ENCODE assay signal across 15 cellular contexts in genomic region chr19:2759392-2759791, GRCh38. TPM values are rescaled to one million over a fixed set of nuclear protein-coding genes. Genes with fewer than 3 reads are reported as not detected.
DNase-seq lines count a peak whose midpoint lies in the region; ATAC-seq and TF ChIP-seq lines count a peak whose summit lies in the region.
"Had no signal": no experiment of that assay in that cellular context is flagged by ENCODE, and none has a peak within 500 bp of the region (broad histone marks: within the 10 kb centered on the region; RNA-seq: fewer than 3 reads in every experiment).

No MANE protein-coding gene starts in this region.

- no peak overlapping the region for H3K27ac Mint-ChIP-seq in activated CD8-positive, alpha-beta T cell treated with anti-CD3 and anti-CD28 coated beads for 36 hours
- no peak overlapping the region for H3K27ac Mint-ChIP-seq in activated CD8-positive, alpha-beta T cell treated with anti-CD3 and anti-CD28 coated beads, Interleukin-2, amount 10 ng/mL, durations not matched to agents 7 days and 5 days
- H3K27ac Mint-ChIP-seq in activated B cell treated with CpG ODN at 0.5 μM for 24 hours = peak overlapping the region; percentile 9
- peak overlapping the region in 1 of 2 donors; percentile 49 for H3K27ac Mint-ChIP-seq in effector memory CD8-positive, alpha-beta T cell
- H3K27ac Mint-ChIP-seq: B cell had no signal

- TF ChIP-seq EP300 in sigmoid colon (IDR thresholded peaks at IDR 0.05) = no peak

- POLR2A ChIA-PET in activated CD8-positive, alpha-beta T cell treated with anti-CD3 and anti-CD28 coated beads for 36 hours (lab: Charles Lee) = interaction anchor here (0.9 kb wide), 1 partner anchor 24 kb away, joined by 3 read pairs; the partner anchor contains the start of gene SGTA
- POLR2A ChIA-PET in activated CD8-positive, alpha-beta T cell treated with anti-CD3 and anti-CD28 coated beads, Interleukin-2, amount 10 ng/mL, durations not matched to agents 7 days and 5 days (lab: Charles Lee) = interaction anchor here (0.9 kb wide), 1 partner anchor 18 kb away, joined by 3 read pairs; no protein-coding TSS in a partner anchor
- POLR2A ChIA-PET in activated B cell treated with CpG ODN at 0.5 μM for 24 hours (lab: Charles Lee) = no interaction called here

- H3K9me3 Mint-ChIP-seq in activated CD8-positive, alpha-beta T cell treated with anti-CD3 and anti-CD28 coated beads for 36 hours = no peaks in the 10 kb centered on the region
- H3K9me3 Mint-ChIP-seq in activated CD8-positive, alpha-beta T cell treated with anti-CD3 and anti-CD28 coated beads, Interleukin-2, amount 10 ng/mL, durations not matched to agents 7 days and 5 days (ENCODE audit: insufficient read depth) = no peaks in the 10 kb centered on the region
- H3K9me3 Mint-ChIP-seq in activated B cell treated with CpG ODN at 0.5 μM for 24 hours = no peaks in the 10 kb centered on the region
- no peaks in the 10 kb centered on the region for H3K9me3 Mint-ChIP-seq in effector memory CD8-positive, alpha-beta T cell

- no peak for ATAC-seq in activated CD8-positive, alpha-beta T cell treated with anti-CD3 and anti-CD28 coated beads for 36 hours
- ATAC-seq in activated CD8-positive, alpha-beta T cell treated with anti-CD3 and anti-CD28 coated beads, Interleukin-2, amount 10 ng/mL, durations not matched to agents 7 days and 5 days = no peak
- ATAC-seq in activated B cell treated with CpG ODN at 0.5 μM for 24 hours (ENCODE audit: low read depth) (no peak), HG02981 (IDR thresholded peaks at IDR 0.05; ENCODE audit: unreplicated experiment) (no peak)
- peak; percentile 29 for ATAC-seq in effector memory CD8-positive, alpha-beta T cell (replicated peaks)
- ATAC-seq: GM12878 had no signal

- CTCF ChIA-PET in activated CD8-positive, alpha-beta T cell treated with anti-CD3 and anti-CD28 coated beads for 36 hours (lab: Charles Lee) = interaction anchor here (1.0 to 3.4 kb wide), 2 partner anchors 10 to 111 kb away, joined by 5 to 10 read pairs; no protein-coding TSS in a partner anchor
- CTCF ChIA-PET in activated CD8-positive, alpha-beta T cell treated with anti-CD3 and anti-CD28 coated beads, Interleukin-2, amount 10 ng/mL, durations not matched to agents 7 days and 5 days (lab: Charles Lee) = interaction anchor here (0.7 to 1.2 kb wide), 3 partner anchors 10 to 905 kb away, joined by 3 to 4 read pairs (median 3); no protein-coding TSS in a partner anchor
- CTCF ChIA-PET in activated B cell treated with CpG ODN at 0.5 μM for 24 hours (lab: Charles Lee) = no interaction called here

- H3K27ac ChIP-seq in sigmoid colon = no peak overlapping the region
- H3K27ac ChIP-seq: GM23248 had no signal

- no peaks in the 10 kb centered on the region for H3K27me3 ChIP-seq in sigmoid colon

- H3K27me3 Mint-ChIP-seq in activated CD8-positive, alpha-beta T cell treated with anti-CD3 and anti-CD28 coated beads for 36 hours = no peaks in the 10 kb centered on the region
- H3K27me3 Mint-ChIP-seq in activated CD8-positive, alpha-beta T cell treated with anti-CD3 and anti-CD28 coated beads, Interleukin-2, amount 10 ng/mL, durations not matched to agents 7 days and 5 days (ENCODE audit: low read depth) = no peaks in the 10 kb centered on the region
- H3K27me3 Mint-ChIP-seq in activated B cell treated with CpG ODN at 0.5 μM for 24 hours = no peaks in the 10 kb centered on the region
- H3K27me3 Mint-ChIP-seq in effector memory CD8-positive, alpha-beta T cell = no peaks in the 10 kb centered on the region
- H3K27me3 Mint-ChIP-seq: B cell had no signal

- intact Hi-C loops in activated CD8-positive, alpha-beta T cell treated with anti-CD3 and anti-CD28 coated beads for 36 hours (cut with micrococcal nuclease) = no loop called here
- intact Hi-C loops in activated B cell treated with CpG ODN at 0.5 μM for 24 hours (cut with micrococcal nuclease) (no loop called here), sigmoid colon (cut with DNase I) (no loop called here)

- no peak overlapping the region for H3K4me3 Mint-ChIP-seq in activated CD8-positive, alpha-beta T cell treated with anti-CD3 and anti-CD28 coated beads for 36 hours
- H3K4me3 Mint-ChIP-seq in activated CD8-positive, alpha-beta T cell treated with anti-CD3 and anti-CD28 coated beads, Interleukin-2, amount 10 ng/mL, durations not matched to agents 7 days and 5 days = no peak overlapping the region
- H3K4me3 Mint-ChIP-seq in activated B cell treated with CpG ODN at 0.5 μM for 24 hours = no peak overlapping the region
- no peak overlapping the region for H3K4me3 Mint-ChIP-seq in effector memory CD8-positive, alpha-beta T cell
- H3K4me3 Mint-ChIP-seq: B cell, CD14-positive monocyte had no signal

- DNase-seq in activated CD8-positive, alpha-beta T cell treated with anti-CD3 and anti-CD28 coated beads for 36 hours = peak; percentile 23
- DNase-seq in activated CD8-positive, alpha-beta T cell treated with anti-CD3 and anti-CD28 coated beads, Interleukin-2, amount 10 ng/mL, durations not matched to agents 7 days and 5 days = no peak
- peak; percentile 44 for DNase-seq in CD1c-positive myeloid dendritic cell (ENCODE audit: extremely low spot score)
- DNase-seq in activated B cell treated with CpG ODN at 0.5 μM for 24 hours = no peak
- DNase-seq in effector memory CD8-positive, alpha-beta T cell = no peak
- DNase-seq in sigmoid colon = no peak
- DNase-seq: Calu3, DMS 273 treated with DMSO at 0.1 percent for 48 hours, DMS79, GM23248, IMR-90 had no signal

- no peak for TF ChIP-seq CTCF in activated CD8-positive, alpha-beta T cell treated with anti-CD3 and anti-CD28 coated beads for 36 hours (IDR thresholded peaks at IDR 0.05)
- no peak for TF ChIP-seq CTCF in activated B cell treated with CpG ODN at 0.5 μM for 24 hours (IDR thresholded peaks at IDR 0.05)
- no peak for TF ChIP-seq CTCF in sigmoid colon (IDR thresholded peaks at IDR 0.05)

- no peaks in the 10 kb centered on the region for H3K9me3 ChIP-seq in sigmoid colon

- H3K4me1 Mint-ChIP-seq in activated CD8-positive, alpha-beta T cell treated with anti-CD3 and anti-CD28 coated beads for 36 hours (ENCODE audit: low read depth) = no peaks in the 10 kb centered on the region
- H3K4me1 Mint-ChIP-seq in activated CD8-positive, alpha-beta T cell treated with anti-CD3 and anti-CD28 coated beads, Interleukin-2, amount 10 ng/mL, durations not matched to agents 7 days and 5 days (ENCODE audit: low read depth) = peaks cover 7% of the 10 kb centered on the region
- no peaks in the 10 kb centered on the region for H3K4me1 Mint-ChIP-seq in activated B cell treated with CpG ODN at 0.5 μM for 24 hours
- peaks cover 3 to 8% of the 10 kb centered on the region in 2 donors for H3K4me1 Mint-ChIP-seq in effector memory CD8-positive, alpha-beta T cell (ENCODE audit: low read depth in 2 of 2)
- H3K4me1 Mint-ChIP-seq: B cell, CD14-positive monocyte had no signal

- no peaks in the 10 kb centered on the region for H3K4me1 ChIP-seq in sigmoid colon

- peaks cover 26% of the 10 kb centered on the region for H3K36me3 Mint-ChIP-seq in activated CD8-positive, alpha-beta T cell treated with anti-CD3 and anti-CD28 coated beads for 36 hours (ENCODE audit: low read depth)
- H3K36me3 Mint-ChIP-seq in activated CD8-positive, alpha-beta T cell treated with anti-CD3 and anti-CD28 coated beads, Interleukin-2, amount 10 ng/mL, durations not matched to agents 7 days and 5 days (ENCODE audit: low read depth) = peaks cover 37% of the 10 kb centered on the region
- peaks cover 70% of the 10 kb centered on the region for H3K36me3 Mint-ChIP-seq in activated B cell treated with CpG ODN at 0.5 μM for 24 hours (ENCODE audit: low read depth)
- peaks cover 48% of the 10 kb centered on the region for H3K36me3 Mint-ChIP-seq in effector memory CD8-positive, alpha-beta T cell (ENCODE audit: insufficient read depth)

- 91 to 94% methylated on average over 18 of the region's 18 CpGs for WGBS in sigmoid colon, 2 donors

- peaks cover 43 to 97% (median 62%) of the 10 kb centered on the region in 4 donors for H3K36me3 ChIP-seq in sigmoid colon

- no peak overlapping the region for H3K4me3 ChIP-seq in sigmoid colon
- H3K4me3 ChIP-seq: GM12878, GM23248 had no signal

- TF ChIP-seq POLR2A in sigmoid colon (IDR thresholded peaks at IDR 0.05) = no peak

RNA-seq across cellular contexts. Expression of gene SLC39A3, which starts 19.6 kb away (rescaled TPM):
- 10 to 100 TPM; 35.5 to 38.1 TPM for total RNA-seq in activated CD8-positive, alpha-beta T cell treated with anti-CD3 and anti-CD28 coated beads for 36 hours
- total RNA-seq in activated CD8-positive, alpha-beta T cell treated with anti-CD3 and anti-CD28 coated beads, Interleukin-2, amount 10 ng/mL, durations not matched to agents 7 days and 5 days = 10 to 100 TPM; 28.1 to 38.2 TPM
- 33.8 and 34.3 TPM in 2 replicates for total RNA-seq in activated B cell treated with CpG ODN at 0.5 μM for 24 hours
- total RNA-seq in sigmoid colon = 10 to 100 TPM; 15.5 to 21.7 (median 17.5) TPM
- polyA plus RNA-seq in sigmoid colon = 10 to 100 TPM in 1 of 3 donors, 1 to 10 TPM in 2; 7.2 to 35.4 (median 7.4) TPM

RNA-seq across cellular contexts. Expression of gene SGTA, which starts 23.7 kb away (rescaled TPM):
- 10 to 100 TPM; 53.4 to 60.8 TPM for total RNA-seq in activated CD8-positive, alpha-beta T cell treated with anti-CD3 and anti-CD28 coated beads for 36 hours
- 10 to 100 TPM; 51.0 to 51.1 TPM for total RNA-seq in activated CD8-positive, alpha-beta T cell treated with anti-CD3 and anti-CD28 coated beads, Interleukin-2, amount 10 ng/mL, durations not matched to agents 7 days and 5 days
- total RNA-seq in activated B cell treated with CpG ODN at 0.5 μM for 24 hours (45.6 and 47.3 TPM in 2 replicates), sigmoid colon (10 to 100 TPM; 42.5 to 48.1 (median 45.2) TPM)
- polyA plus RNA-seq in sigmoid colon = 10 to 100 TPM; 51.1 to 80.7 (median 55.0) TPM

RNA-seq across cellular contexts. Expression of gene THOP1, which starts 25.9 kb away (rescaled TPM):
- 100 to 1,000 TPM; 157 to 158 TPM for total RNA-seq in activated CD8-positive, alpha-beta T cell treated with anti-CD3 and anti-CD28 coated beads for 36 hours
- 100 to 1,000 TPM; 106 to 121 TPM for total RNA-seq in activated CD8-positive, alpha-beta T cell treated with anti-CD3 and anti-CD28 coated beads, Interleukin-2, amount 10 ng/mL, durations not matched to agents 7 days and 5 days
- total RNA-seq in activated B cell treated with CpG ODN at 0.5 μM for 24 hours (101 and 104 TPM in 2 replicates), sigmoid colon (10 to 100 TPM; 23.2 to 61.8 (median 33.9) TPM)
- 10 to 100 TPM; 30.0 to 97.0 (median 51.1) TPM for polyA plus RNA-seq in sigmoid colon

RNA-seq across cellular contexts. Expression of gene DIRAS1, which starts 38.2 kb away (rescaled TPM):
- total RNA-seq in activated CD8-positive, alpha-beta T cell treated with anti-CD3 and anti-CD28 coated beads for 36 hours = under 1 TPM in 1 of 2 experiments, not detected in 1; 0.09 TPM
- not detected for total RNA-seq in activated CD8-positive, alpha-beta T cell treated with anti-CD3 and anti-CD28 coated beads, Interleukin-2, amount 10 ng/mL, durations not matched to agents 7 days and 5 days
- total RNA-seq in activated B cell treated with CpG ODN at 0.5 μM for 24 hours (6.4 and 7.7 TPM in 2 replicates), sigmoid colon (1 to 10 TPM in 2 of 4 donors, under 1 TPM in 2; 0.33 to 2.2 (median 1.2) TPM)
- 1 to 10 TPM in 2 of 3 donors, under 1 TPM in 1; 0.60 to 1.6 (median 1.6) TPM for polyA plus RNA-seq in sigmoid colon
- polyA plus RNA-seq: CD14-positive monocyte had no signal

RNA-seq across cellular contexts. Expression of gene GNG7, which starts 56.9 kb away (rescaled TPM):
- total RNA-seq in activated CD8-positive, alpha-beta T cell treated with anti-CD3 and anti-CD28 coated beads for 36 hours = under 1 TPM; 0.27 to 0.32 TPM
- total RNA-seq in activated CD8-positive, alpha-beta T cell treated with anti-CD3 and anti-CD28 coated beads, Interleukin-2, amount 10 ng/mL, durations not matched to agents 7 days and 5 days = under 1 TPM; 0.08 to 0.13 TPM
- total RNA-seq in activated B cell treated with CpG ODN at 0.5 μM for 24 hours = 34.8 and 35.4 TPM in 2 replicates
- total RNA-seq in sigmoid colon = 1 to 10 TPM; 1.8 to 8.0 (median 3.0) TPM
- 1 to 10 TPM; 1.2 to 6.8 (median 1.8) TPM for polyA plus RNA-seq in sigmoid colon

Comparison
In these comparisons a context has a peak if more than half of its experiments do, and no peak if none do; other contexts are left out.
1. DNase-seq: peak in activated CD8-positive, alpha-beta T cell treated with anti-CD3 and anti-CD28 coated beads for 36 hours (single experiment) and CD1c-positive myeloid dendritic cell (single experiment); none in activated CD8-positive, alpha-beta T cell treated with anti-CD3 and anti-CD28 coated beads, Interleukin-2, amount 10 ng/mL, durations not matched to agents 7 days and 5 days (single experiment), activated B cell treated with CpG ODN at 0.5 μM for 24 hours (single experiment), effector memory CD8-positive, alpha-beta T cell (0 of 3) and sigmoid colon (single experiment).